In the genomic region with DNA sequence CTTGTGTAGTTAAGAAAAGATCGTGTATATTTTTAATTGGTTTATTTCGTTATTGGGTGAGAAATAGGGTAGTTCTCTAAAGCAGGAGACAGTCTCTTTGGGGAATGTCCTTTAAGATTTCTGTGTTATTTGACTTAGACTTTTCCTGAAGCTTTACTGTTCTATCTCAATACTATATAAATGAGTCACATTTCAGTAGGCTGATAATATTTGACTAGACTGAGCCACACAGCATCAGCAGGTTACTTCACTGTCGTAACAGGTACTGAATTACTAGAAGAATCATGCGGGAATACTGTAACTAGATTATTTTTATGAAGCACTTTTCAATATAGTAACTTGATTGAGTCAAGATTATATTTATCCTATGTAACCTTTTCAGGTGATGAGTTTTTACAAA, we compare ENCODE assay signal across 8 cellular contexts. TPM values are rescaled to one million over a fixed set of nuclear protein-coding genes. Genes with fewer than 3 reads are reported as not detected.
DNase-seq lines count a peak whose midpoint lies in the region; ATAC-seq, FAIRE-seq and TF ChIP-seq lines count a peak whose summit lies in the region.

No MANE protein-coding gene starts in this region.

- DNase-seq in NCI-H69 (lab: John Stamatoyannopoulos, UW) = peak; percentile 18
- DNase-seq in endothelial cell (ENCODE audit: low spot score) = no peak
- DNase-seq in pancreas = no peak
- DNase-seq in HEK293T (ENCODE audit: extremely low spot score) = no peak
- DNase-seq in lower leg skin (ENCODE audit: low spot score in 2 of 2) = no peak
- no peak for DNase-seq in NCI-H345 (lab: John Stamatoyannopoulos, UW)

- H3K4me3 ChIP-seq in pancreas = peak overlapping the region in 2 of 4 donors; percentile 91 to 95
- no peak overlapping the region for H3K4me3 ChIP-seq in lower leg skin (ENCODE audit: low read depth, poor library complexity, severe bottlenecking)

- no peaks in the 10 kb centered on the region for H3K9me3 Mint-ChIP-seq in endothelial cell (ENCODE audit: unreplicated experiment)

- 10 to 14% methylated on average over 4 of the region's 4 CpGs for WGBS in pancreas, 2 donors
- WGBS in lower leg skin, 2 donors = 38 to 41% methylated on average over 4 of the region's 4 CpGs

- FAIRE-seq in G401.6 (lab: Jason Lieb, UNC) (peak; percentile 6), pancreas (lab: Jason Lieb, UNC) (peak; percentile 13)

- H3K27ac ChIP-seq in pancreas = no peak overlapping the region

- peaks cover 7% of the 10 kb centered on the region for H3K36me3 Mint-ChIP-seq in endothelial cell (ENCODE audit: low read depth, unreplicated experiment)

- peaks cover 4 to 42% (median 14%) of the 10 kb centered on the region in 3 donors for H3K4me1 ChIP-seq in pancreas

- TF ChIP-seq CTCF in endothelial cell (IDR thresholded peaks at IDR 0.05; ENCODE audit: unreplicated experiment) (no peak), pancreas (IDR thresholded peaks at IDR 0.05) (no peak), lower leg skin (IDR thresholded peaks at IDR 0.05) (no peak)

- H3K9me3 ChIP-seq in pancreas = no peaks in the 10 kb centered on the region

- no peaks in the 10 kb centered on the region for H3K36me3 ChIP-seq in pancreas

- ATAC-seq in pancreas (peak in 2 of 4 donors; percentile 16 to 50), HG02798 (IDR thresholded peaks at IDR 0.05; ENCODE audit: poor library complexity, unreplicated experiment) (no peak)

- intact Hi-C loops in pancreas (cut with DNase I) = no loop called here
- intact Hi-C loops in lower leg skin (cut with DNase I; ENCODE audit: low total_unique reads) = no loop called here

- TF ChIP-seq POLR2A in lower leg skin (IDR thresholded peaks at IDR 0.05) = no peak

- H3K4me3 Mint-ChIP-seq in endothelial cell (ENCODE audit: unreplicated experiment) = peak overlapping the region; percentile 93

- no peak overlapping the region for H3K27ac Mint-ChIP-seq in endothelial cell (ENCODE audit: unreplicated experiment)

- CTCF ChIA-PET in HEK293T (lab: Yijun Ruan, JAX) = no interaction called here

- POLR2A ChIA-PET in HEK293T (lab: Yijun Ruan, JAX) = interaction anchor here (1.4 to 1.6 kb wide), 2 partner anchors 9 to 256 kb away, joined by 4 to 6 read pairs; partner anchors contain the start of gene FAM135A

- peaks cover 44% of the 10 kb centered on the region for H3K4me1 Mint-ChIP-seq in endothelial cell (ENCODE audit: unreplicated experiment)

- H3K27me3 ChIP-seq in pancreas = no peaks in the 10 kb centered on the region

- peaks cover 11% of the 10 kb centered on the region for H3K27me3 Mint-ChIP-seq in endothelial cell (ENCODE audit: unreplicated experiment)

TF ChIP-seq in HEK293T, 16 proteins besides CTCF, POLR2A, EP300 and RAD21:
- no peak for TF ChIP-seq NFRKB (IDR thresholded peaks at IDR 0.05)
- no peak for TF ChIP-seq FOXM1 (IDR thresholded peaks at IDR 0.05; ENCODE audit: borderline replicate concordance)
- no peak for TF ChIP-seq HDGF (IDR thresholded peaks at IDR 0.05; ENCODE audit: borderline replicate concordance)
- no peak for TF ChIP-seq SP1 (IDR thresholded peaks at IDR 0.05)
- no peak for TF ChIP-seq FOXK2 (IDR thresholded peaks at IDR 0.05)
- no peak for TF ChIP-seq FOXA1 (IDR thresholded peaks at IDR 0.05)
- no peak for TF ChIP-seq LEF1 (IDR thresholded peaks at IDR 0.05; ENCODE audit: borderline replicate concordance)
- TF ChIP-seq ARNT (IDR thresholded peaks at IDR 0.05) = no peak
- no peak for TF ChIP-seq ELF4 (IDR thresholded peaks at IDR 0.05)
- TF ChIP-seq SUZ12 (IDR thresholded peaks at IDR 0.05) = no peak
- TF ChIP-seq ZNF384 (IDR thresholded peaks at IDR 0.05) = no peak
- no peak for TF ChIP-seq L3MBTL2 (conservative IDR thresholded peaks at IDR 0.05)
- no peak for TF ChIP-seq TARDBP (IDR thresholded peaks at IDR 0.05)
- no peak for TF ChIP-seq BHLHE40 (IDR thresholded peaks at IDR 0.05; ENCODE audit: borderline replicate concordance)

RNA-seq across cellular contexts. Expression of gene SMAP1, which starts 1.4 kb away (rescaled TPM):
- total RNA-seq in endothelial cell (ENCODE audit: unreplicated experiment) (40.4 TPM), pancreas (10 to 100 TPM; 16.0 to 21.2 (median 19.6) TPM), lower leg skin (10 to 100 TPM; 30.7 to 37.7 (median 34.9) TPM)
- 10 to 100 TPM; 11.4 to 15.2 TPM for polyA plus RNA-seq in pancreas
